8 cellular contexts compared by ENCODE assay signal in genomic region chr6:8063762-8064637, GRCh38. TPM values are rescaled to one million over a fixed set of nuclear protein-coding genes. Genes with fewer than 3 reads are reported as not detected.
DNase-seq lines count a peak whose midpoint lies in the region; ATAC-seq and TF ChIP-seq lines count a peak whose summit lies in the region.

Gene BLOC1S5, minus strand, starts transcription at chr6:8064389. Its CDS starts 13 bp downstream, at chr6:8064376.

- H3K4me1 Mint-ChIP-seq in activated naive CD4-positive, alpha-beta T cell treated with anti-CD3 and anti-CD28 coated beads, Interleukin-2, amount 50 U/mL, for 24 hours = peaks cover 34% of the 10 kb centered on the region

- peak within 1 kb of the TSS; percentile 68 for H3K4me3 ChIP-seq in GM08714 (ENCODE audit: low read length)

- H3K27ac ChIP-seq in temporal lobe (ENCODE audit: low read depth, low read length) = peak within 1 kb of the TSS; percentile 80

- peak within 1 kb of the TSS; percentile 95 for H3K27ac Mint-ChIP-seq in activated naive CD4-positive, alpha-beta T cell treated with anti-CD3 and anti-CD28 coated beads, Interleukin-2, amount 50 U/mL, for 24 hours

- peaks cover 12% of the 10 kb centered on the region for H3K36me3 Mint-ChIP-seq in activated naive CD4-positive, alpha-beta T cell treated with anti-CD3 and anti-CD28 coated beads, Interleukin-2, amount 50 U/mL, for 24 hours

- no peaks in the 10 kb centered on the region for H3K9me3 Mint-ChIP-seq in activated naive CD4-positive, alpha-beta T cell treated with anti-CD3 and anti-CD28 coated beads, Interleukin-2, amount 50 U/mL, for 24 hours

- peak within 1 kb of the TSS; percentile 96 for H3K4me3 Mint-ChIP-seq in activated naive CD4-positive, alpha-beta T cell treated with anti-CD3 and anti-CD28 coated beads, Interleukin-2, amount 50 U/mL, for 24 hours

- DNase-seq in NCI-H1092 (lab: John Stamatoyannopoulos, UW) (peak; percentile 85), glomerular endothelial cell (ENCODE audit: extremely low read depth, low read depth, low spot score) (peak; percentile 80), occipital lobe (lab: John Stamatoyannopoulos, UW) (peak; percentile 95)

- no peaks in the 10 kb centered on the region for H3K27me3 Mint-ChIP-seq in activated naive CD4-positive, alpha-beta T cell treated with anti-CD3 and anti-CD28 coated beads, Interleukin-2, amount 50 U/mL, for 24 hours

- ATAC-seq in HG02588 (IDR thresholded peaks at IDR 0.05; ENCODE audit: unreplicated experiment) (peak; percentile 84), SK-N-SH treated with all-trans-retinoic acid at 6 μM for 48 hours (peak; percentile 97)

TF ChIP-seq in SK-N-SH treated with all-trans-retinoic acid at 6 μM for 48 hours, 23 proteins besides CTCF, POLR2A, EP300 and RAD21:
- TF ChIP-seq ZFP3 (CRISPR knock-in tag; IDR thresholded peaks at IDR 0.05) (peak; percentile 70; the same call in 1 of the 2 replicates), CREB5 (CRISPR knock-in tag; IDR thresholded peaks at IDR 0.05; ENCODE audit: low read depth) (no peak)

RNA-seq across cellular contexts. Expression of gene BLOC1S5, which starts in this region (rescaled TPM):
- total RNA-seq in glomerular endothelial cell (8.6 and 9.9 TPM in 2 replicates), occipital lobe (21.2 TPM), temporal lobe (14.8 TPM)

Comparison
In these comparisons a context has a peak if more than half of its experiments do, and no peak if none do; other contexts are left out.
1. Peak in every context shown above with its lines: DNase-seq, ATAC-seq, H3K4me3 ChIP-seq and H3K27ac ChIP-seq.